Comparison of ENCODE assay signal across 21 cellular contexts in the genomic region with DNA sequence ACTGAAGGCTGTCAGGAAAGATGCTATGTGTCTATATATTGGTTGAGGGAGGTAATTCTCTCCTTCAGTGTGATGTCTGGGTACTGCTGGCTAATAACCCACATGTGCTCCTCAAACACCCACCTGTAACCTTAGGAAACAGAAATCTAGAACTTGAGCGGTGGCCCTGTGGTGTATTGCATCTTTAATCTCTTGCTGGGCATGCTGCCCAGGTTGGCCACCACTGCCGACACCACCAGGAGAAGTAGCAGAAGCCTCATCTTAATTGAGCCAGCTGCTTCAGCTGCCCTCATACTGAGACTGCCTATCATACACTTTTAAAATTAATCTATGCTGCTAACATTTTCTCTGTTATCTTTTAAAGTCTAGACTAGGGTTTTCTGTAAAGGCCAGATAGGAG.
DNase-seq lines count a peak whose midpoint lies in the region; ATAC-seq lines count a peak whose summit lies in the region.
"Had no signal": no experiment of that assay in that cellular context is flagged by ENCODE, and none has a peak within 500 bp of the region (broad histone marks: within the 10 kb centered on the region; RNA-seq: fewer than 3 reads in every experiment).

No MANE protein-coding gene starts in this region.

- 94% methylated on average over 2 of the region's 2 CpGs for WGBS in mesenchymal stem cell

- no peak overlapping the region for H3K4me3 ChIP-seq in mesenchymal stem cell (ENCODE audit: insufficient read depth in 1 of 2, low read depth in 1 of 2, low read length in 2 of 2)
- H3K4me3 ChIP-seq: A549, SK-N-MC had no signal

- H2BK120ac ChIP-seq in mesenchymal stem cell (ENCODE audit: low read depth, low read length) = no peak overlapping the region

- no peak overlapping the region for H3K18ac ChIP-seq in mesenchymal stem cell (ENCODE audit: low read depth in 1 of 2, low read length in 2 of 2)

- H3K4me2 ChIP-seq in mesenchymal stem cell (ENCODE audit: low read length, poor library complexity, severe bottlenecking) = no peak overlapping the region
- H3K4me2 ChIP-seq: A549 had no signal

- peaks cover 12% of the 10 kb centered on the region for H3K9me3 ChIP-seq in mesenchymal stem cell (ENCODE audit: control insufficient read depth, low read length)
- H3K9me3 ChIP-seq: A549 had no signal

- no peak overlapping the region for H3K23ac ChIP-seq in mesenchymal stem cell (ENCODE audit: low read length in 2 of 2)

- H3K4me1 ChIP-seq in mesenchymal stem cell (ENCODE audit: control insufficient read depth, insufficient read depth, low read depth, low read length) = no peaks in the 10 kb centered on the region
- H3K4me1 ChIP-seq: A549 had no signal

- H4K91ac ChIP-seq in mesenchymal stem cell (ENCODE audit: low read length) = peak overlapping the region; percentile 34

- H3K79me1 ChIP-seq in mesenchymal stem cell (replicated peaks; ENCODE audit: low read length, poor library complexity, severe bottlenecking) = no peaks in the 10 kb centered on the region

- H3K9ac ChIP-seq in mesenchymal stem cell (ENCODE audit: low read length) = no peak overlapping the region

- no peak overlapping the region for H2BK15ac ChIP-seq in mesenchymal stem cell (ENCODE audit: low read depth, poor library complexity, severe bottlenecking)

- H2BK5ac ChIP-seq in mesenchymal stem cell (ENCODE audit: low read depth, low read length, poor library complexity, severe bottlenecking) = no peak overlapping the region

- no peaks in the 10 kb centered on the region for H3K36me3 ChIP-seq in mesenchymal stem cell (ENCODE audit: control insufficient read depth in 1 of 2, insufficient read depth in 2 of 2, low read depth in 1 of 2, low read length in 2 of 2)

- no peak overlapping the region for H3K27ac ChIP-seq in mesenchymal stem cell (ENCODE audit: low read length, poor library complexity, severe bottlenecking)
- H3K27ac ChIP-seq: A549, SK-N-MC had no signal

- H3K14ac ChIP-seq in mesenchymal stem cell (ENCODE audit: low read length in 2 of 2) = no peak overlapping the region

- H3K27me3 ChIP-seq in mesenchymal stem cell (ENCODE audit: control insufficient read depth in 1 of 2, insufficient read depth in 1 of 2, low read length in 2 of 2) = no peaks in the 10 kb centered on the region

- DNase-seq in DMS 273 (lab: John Stamatoyannopoulos, UW; ENCODE audit: unreplicated experiment) = peak; percentile 76
- DNase-seq in LHCN-M2 (ENCODE audit: low read depth) = peak; percentile 19
- DNase-seq in RPMI8226 = peak; percentile 21
- DNase-seq in mesenchymal stem cell = no peak
- no peak for DNase-seq in foreskin melanocyte
- no peak for DNase-seq in RKO (ENCODE audit: low spot score)
- DNase-seq: C1 segment of cervical spinal cord; CD4-positive, alpha-beta memory T cell; COR-L47; MV-4-11; NCI-H1105 treated with DMSO at 0.1 percent for 48 hours; NCI-H146; NCI-H2081 treated with DMSO at 0.1 percent for 48 hours; NCI-H2171 treated with DMSO at 0.1 percent for 48 hours; NCI-H345; NCI-H524; NCI-H82; SHP77 treated with DMSO at 0.1 percent for 48 hours had no signal

- H2AK5ac ChIP-seq in mesenchymal stem cell (ENCODE audit: low read length, severe bottlenecking) = no peak overlapping the region

- H2BK12ac ChIP-seq in mesenchymal stem cell (ENCODE audit: low read length in 2 of 2) = no peak overlapping the region

- H2AFZ ChIP-seq in mesenchymal stem cell (ENCODE audit: low read depth, low read length) = no peak overlapping the region

- no peak for ATAC-seq in HG02970 (IDR thresholded peaks at IDR 0.05; ENCODE audit: low FRiP score, unreplicated experiment)
- ATAC-seq: A549 had no signal

- H4K8ac ChIP-seq in mesenchymal stem cell (ENCODE audit: low read length) = no peak overlapping the region

- no peak overlapping the region for H3K4ac ChIP-seq in mesenchymal stem cell (ENCODE audit: low read depth in 1 of 2, low read length in 2 of 2)

Comparison
In these comparisons a context has a peak if more than half of its experiments do, and no peak if none do; other contexts are left out.
1. DNase-seq: peak in DMS 273 (single experiment), LHCN-M2 (single experiment) and RPMI8226 (single experiment); none in mesenchymal stem cell (single experiment), foreskin melanocyte (single experiment) and RKO (single experiment).